In genomic region chr14:50839048-50839447, GRCh38 we compare ENCODE assay signal across 17 cellular contexts. TPM values are rescaled to one million over a fixed set of nuclear protein-coding genes. Genes with fewer than 3 reads are reported as not detected.
DNase-seq lines count a peak whose midpoint lies in the region; ATAC-seq, FAIRE-seq and TF ChIP-seq lines count a peak whose summit lies in the region.
"Had no signal": no experiment of that assay in that cellular context is flagged by ENCODE, and none has a peak within 500 bp of the region (broad histone marks: within the 10 kb centered on the region; RNA-seq: fewer than 3 reads in every experiment).

No MANE protein-coding gene starts in this region.

- H3K4me1 ChIP-seq in effector memory CD4-positive, alpha-beta T cell (ENCODE audit: control insufficient read depth, insufficient read depth, low read length, poor library complexity, severe bottlenecking) = peaks cover 4% of the 10 kb centered on the region

- in situ Hi-C loops in GM13976 (cut with MboI; ENCODE audit: low sequenced_read_pairs, unreplicated experiment) = no loop called here

- no peak overlapping the region for H3K27ac ChIP-seq in effector memory CD4-positive, alpha-beta T cell (ENCODE audit: insufficient read depth, low read length, poor library complexity, severe bottlenecking)

- peaks cover 38% of the 10 kb centered on the region for H3K4me1 Mint-ChIP-seq in activated T-cell treated with anti-CD3 and anti-CD28 coated beads, Interleukin-2, amount 50 U/mL, for 72 hours (ENCODE audit: low read depth)
- H3K4me1 Mint-ChIP-seq in activated naive CD8-positive, alpha-beta T cell treated with anti-CD3 and anti-CD28 coated beads, Interleukin-2, amount 50 U/mL, for 24 hours = peaks cover 35% of the 10 kb centered on the region
- H3K4me1 Mint-ChIP-seq: mesothelial cell of epicardium had no signal

- no peaks in the 10 kb centered on the region for H3K36me3 Mint-ChIP-seq in activated T-cell treated with anti-CD3 and anti-CD28 coated beads, Interleukin-2, amount 50 U/mL, for 72 hours (ENCODE audit: insufficient read depth in 2 of 2)
- H3K36me3 Mint-ChIP-seq in activated naive CD8-positive, alpha-beta T cell treated with anti-CD3 and anti-CD28 coated beads, Interleukin-2, amount 50 U/mL, for 24 hours (ENCODE audit: low read depth) = no peaks in the 10 kb centered on the region
- H3K36me3 Mint-ChIP-seq: mesothelial cell of epicardium had no signal

- no peaks in the 10 kb centered on the region for H3K27me3 Mint-ChIP-seq in activated T-cell treated with anti-CD3 and anti-CD28 coated beads, Interleukin-2, amount 50 U/mL, for 72 hours (ENCODE audit: low read depth)
- no peaks in the 10 kb centered on the region for H3K27me3 Mint-ChIP-seq in activated naive CD8-positive, alpha-beta T cell treated with anti-CD3 and anti-CD28 coated beads, Interleukin-2, amount 50 U/mL, for 24 hours

- peak in 1 of 2 donors; percentile 33 for DNase-seq in activated T-cell treated with anti-CD3 and anti-CD28 coated beads, Interleukin-2, amount 50 U/mL, for 72 hours
- DNase-seq in activated T-cell treated with anti-CD3 and anti-CD28 coated beads for 4 hours (no peak), LHCN-M2 (ENCODE audit: low read depth) (peak; percentile 46), urothelium cell line (ENCODE audit: low spot score) (peak; percentile 54), GM13976 (ENCODE audit: low spot score) (no peak)
- no peak for DNase-seq in activated naive CD8-positive, alpha-beta T cell treated with anti-CD3 and anti-CD28 coated beads, Interleukin-2, amount 50 U/mL, for 24 hours
- no peak for DNase-seq in effector memory CD4-positive, alpha-beta T cell
- DNase-seq: amniotic stem cell, Caco-2, KG1, NCI-H1930, NCI-H82, SHP77 treated with DMSO at 0.1 percent for 48 hours had no signal

- TF ChIP-seq CTCF in GM13976 (IDR thresholded peaks at IDR 0.05; ENCODE audit: borderline replicate concordance, control extremely low read depth, extremely low read depth, insufficient read depth, missing control alignments) = no peak

- H3K4me3 ChIP-seq in effector memory CD4-positive, alpha-beta T cell (ENCODE audit: insufficient read depth, low read depth, low read length, poor library complexity, severe bottlenecking) = no peak overlapping the region

- H3K9me3 Mint-ChIP-seq in activated T-cell treated with anti-CD3 and anti-CD28 coated beads, Interleukin-2, amount 50 U/mL, for 72 hours = peaks cover 0 to 2% of the 10 kb centered on the region in 2 donors
- no peaks in the 10 kb centered on the region for H3K9me3 Mint-ChIP-seq in activated naive CD8-positive, alpha-beta T cell treated with anti-CD3 and anti-CD28 coated beads, Interleukin-2, amount 50 U/mL, for 24 hours
- H3K9me3 Mint-ChIP-seq: mesothelial cell of epicardium had no signal

- H3K27ac Mint-ChIP-seq in activated T-cell treated with anti-CD3 and anti-CD28 coated beads, Interleukin-2, amount 50 U/mL, for 72 hours = no peak overlapping the region
- peak overlapping the region; percentile 12 for H3K27ac Mint-ChIP-seq in activated naive CD8-positive, alpha-beta T cell treated with anti-CD3 and anti-CD28 coated beads, Interleukin-2, amount 50 U/mL, for 24 hours
- H3K27ac Mint-ChIP-seq: mesothelial cell of epicardium had no signal

- no peaks in the 10 kb centered on the region for H3K27me3 ChIP-seq in effector memory CD4-positive, alpha-beta T cell (replicated peaks; ENCODE audit: control insufficient read depth, insufficient read depth, low read length, poor library complexity, severe bottlenecking)

- peak; percentile 69 to 81 for ATAC-seq in activated T-cell treated with anti-CD3 and anti-CD28 coated beads, Interleukin-2, amount 50 U/mL, for 72 hours (replicated peaks in 1 of 2)
- ATAC-seq in activated naive CD8-positive, alpha-beta T cell treated with anti-CD3 and anti-CD28 coated beads, Interleukin-2, amount 50 U/mL, for 24 hours = peak; percentile 88
- ATAC-seq in GM19455 (IDR thresholded peaks at IDR 0.05; ENCODE audit: unreplicated experiment) = no peak

- no peaks in the 10 kb centered on the region for H3K36me3 ChIP-seq in effector memory CD4-positive, alpha-beta T cell (ENCODE audit: control insufficient read depth, insufficient read depth, low read length)

- no peak for FAIRE-seq in urothelium cell line (lab: Jason Lieb, UNC)
- FAIRE-seq: TTC549 had no signal

- peak overlapping the region in 1 of 2 donors; percentile 28 for H3K4me3 Mint-ChIP-seq in activated T-cell treated with anti-CD3 and anti-CD28 coated beads, Interleukin-2, amount 50 U/mL, for 72 hours
- no peak overlapping the region for H3K4me3 Mint-ChIP-seq in activated naive CD8-positive, alpha-beta T cell treated with anti-CD3 and anti-CD28 coated beads, Interleukin-2, amount 50 U/mL, for 24 hours
- H3K4me3 Mint-ChIP-seq: mesothelial cell of epicardium had no signal

- H3K9me3 ChIP-seq in effector memory CD4-positive, alpha-beta T cell (ENCODE audit: control insufficient read depth, low read length) = no peaks in the 10 kb centered on the region
- H3K9me3 ChIP-seq: Caco-2 had no signal

RNA-seq across cellular contexts. Expression of gene NIN, which starts 8.1 kb away (rescaled TPM):
- total RNA-seq in activated T-cell treated with anti-CD3 and anti-CD28 coated beads, Interleukin-2, amount 50 U/mL, for 72 hours = 10 to 100 TPM; 46.1 to 60.0 TPM
- total RNA-seq in LHCN-M2 (2014; rRNA removed) = 34.6 and 40.0 TPM in 2 replicates
- polyA plus RNA-seq in LHCN-M2 (2012) = 17.3 TPM

RNA-seq across cellular contexts. Expression of gene ABHD12B, which starts 32.8 kb away (rescaled TPM):
- not detected for total RNA-seq in activated T-cell treated with anti-CD3 and anti-CD28 coated beads, Interleukin-2, amount 50 U/mL, for 72 hours
- not detected in 2 replicates for total RNA-seq in LHCN-M2 (2014; rRNA removed)
- polyA plus RNA-seq in LHCN-M2 (2012) = 0.04 TPM
- total RNA-seq: Caco-2, osteocyte had no signal

Comparison
In these comparisons a context has a peak if more than half of its experiments do, and no peak if none do; other contexts are left out.
1. DNase-seq: peak in LHCN-M2 (single experiment) and urothelium cell line (single experiment); none in activated T-cell treated with anti-CD3 and anti-CD28 coated beads for 4 hours (single experiment), activated naive CD8-positive, alpha-beta T cell treated with anti-CD3 and anti-CD28 coated beads, Interleukin-2, amount 50 U/mL, for 24 hours (single experiment), GM13976 (single experiment) and effector memory CD4-positive, alpha-beta T cell (0 of 3).